23 cellular contexts compared by ENCODE assay signal in the genomic region with DNA sequence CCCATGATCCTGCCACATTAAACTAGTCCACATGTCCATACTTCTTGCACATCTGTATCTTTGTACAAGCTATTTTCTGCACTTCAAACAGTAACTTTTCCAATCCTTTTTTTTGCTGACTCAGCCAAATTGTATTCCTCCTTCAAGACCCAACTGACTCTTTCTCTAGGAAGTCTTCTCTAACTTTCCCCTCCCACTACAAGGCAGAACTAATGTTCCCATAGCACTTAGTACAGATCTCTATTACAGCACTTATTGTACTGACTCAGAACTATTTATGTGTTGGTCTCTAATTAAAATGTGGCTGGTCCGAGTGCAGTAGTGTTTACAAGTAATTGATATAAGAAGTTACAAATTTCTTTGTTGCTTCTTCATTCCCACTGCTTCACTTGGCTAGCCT.
"Had no signal": no experiment of that assay in that cellular context is flagged by ENCODE, and none has a peak within 500 bp of the region (broad histone marks: within the 10 kb centered on the region; RNA-seq: fewer than 3 reads in every experiment).

No MANE protein-coding gene starts in this region.

- H3K9me3 Mint-ChIP-seq: activated B cell treated with CpG ODN at 0.5 μM for 24 hours; activated naive CD4-positive, alpha-beta T cell treated with anti-CD3 and anti-CD28 coated beads, Interleukin-2, amount 50 U/mL, for 24 hours; activated T-helper 1 cell treated with anti-CD3 and anti-CD28 coated beads, Interleukin-12 subunit alpha, Interleukin-12 subunit beta, Interleukin-2, Interleukin-4 antibody, amounts not matched to agents 30 ng/mL and 10 ng/mL and 1 ng/mL, durations not matched to agents 14 hours and 24 hours and 36 hours; nephron progenitor cell had no signal

- H3K27me3 Mint-ChIP-seq: activated B cell treated with CpG ODN at 0.5 μM for 24 hours; activated naive CD4-positive, alpha-beta T cell treated with anti-CD3 and anti-CD28 coated beads, Interleukin-2, amount 50 U/mL, for 24 hours had no signal

- H3K27ac Mint-ChIP-seq: activated B cell treated with CpG ODN at 0.5 μM for 24 hours; activated naive CD4-positive, alpha-beta T cell treated with anti-CD3 and anti-CD28 coated beads, Interleukin-2, amount 50 U/mL, for 24 hours; activated T-helper 1 cell treated with anti-CD3 and anti-CD28 coated beads, Interleukin-12 subunit alpha, Interleukin-12 subunit beta, Interleukin-2, Interleukin-4 antibody, amounts not matched to agents 30 ng/mL and 10 ng/mL and 1 ng/mL, durations not matched to agents 14 hours and 24 hours and 36 hours; nephron progenitor cell had no signal

- H3K4me3 Mint-ChIP-seq: activated B cell treated with CpG ODN at 0.5 μM for 24 hours; activated naive CD4-positive, alpha-beta T cell treated with anti-CD3 and anti-CD28 coated beads, Interleukin-2, amount 50 U/mL, for 24 hours; activated T-helper 1 cell treated with anti-CD3 and anti-CD28 coated beads, Interleukin-12 subunit alpha, Interleukin-12 subunit beta, Interleukin-2, Interleukin-4 antibody, amounts not matched to agents 30 ng/mL and 10 ng/mL and 1 ng/mL, durations not matched to agents 14 hours and 24 hours and 36 hours; nephron progenitor cell had no signal

- H3K4me1 ChIP-seq: body of pancreas, foreskin keratinocyte, pancreas, psoas muscle had no signal

- H3K36me3 ChIP-seq: cardiac muscle cell, pancreas had no signal

- H3K4me1 Mint-ChIP-seq: nephron progenitor cell had no signal

- H3K4me3 ChIP-seq: body of pancreas, cardiac muscle cell, mucosa of descending colon, pancreas, psoas muscle, testis had no signal

- ATAC-seq: body of pancreas, foreskin keratinocyte, left colon, mucosa of descending colon, pancreas, right cardiac atrium had no signal

- H3K27me3 ChIP-seq: body of pancreas, cardiac muscle cell, foreskin keratinocyte, pancreas, testis had no signal

- H3K9me3 ChIP-seq: body of pancreas, mucosa of descending colon, pancreas, psoas muscle, testis had no signal

- H3K27ac ChIP-seq: body of pancreas, cardiac muscle cell, foreskin keratinocyte, pancreas, psoas muscle, testis had no signal

- DNase-seq: activated B cell treated with CpG ODN at 0.5 μM for 24 hours; activated CD4-positive, alpha-beta T cell treated with anti-CD3 and anti-CD28 coated beads for 4 hours; activated CD4-positive, alpha-beta T cell treated with anti-CD3 and anti-CD28 coated beads, Interleukin-2, amount 50 U/mL, for 48 hours; activated gamma-delta T cell treated with Interleukin-2 at 50 U/mL for 16 hours; anterior cingulate cortex; body of pancreas; foreskin keratinocyte; left colon; mesenchymal stem cell; nephron progenitor cell; psoas muscle; right cardiac atrium; stimulated activated CD4-positive, alpha-beta T cell treated with anti-CD3 and anti-CD28 coated beads, Interleukin-12 subunit alpha, Interleukin-12 subunit beta, amount 100 ng/mL, for 4 hours; stimulated activated CD4-positive, alpha-beta T cell treated with anti-CD3 and anti-CD28 coated beads, Interleukin-4, amount 100 ng/mL, for 4 hours; T-helper 1 cell; T-helper 9 cell; trophoblast cell had no signal
